ENCODE assay signal across 10 cellular contexts in the genomic region with DNA sequence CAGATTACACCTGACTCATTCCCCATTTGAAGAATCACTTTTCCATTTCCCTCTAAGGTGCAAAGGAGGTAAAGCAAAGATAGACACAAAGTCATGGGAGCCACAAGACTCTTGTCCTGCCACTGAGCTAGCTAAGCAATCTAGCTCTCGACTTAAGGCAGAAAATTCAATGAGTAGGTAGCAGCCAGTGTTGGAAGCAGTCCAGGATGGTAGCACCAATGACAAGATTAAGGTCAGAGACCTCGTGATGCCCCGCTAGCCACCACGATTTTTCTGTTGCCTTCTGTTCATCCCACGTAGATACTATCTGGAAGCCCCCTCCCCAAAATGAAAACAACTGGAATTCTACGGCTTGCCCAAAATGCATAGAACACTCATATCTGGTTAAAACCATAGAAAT. TPM values are rescaled to one million over a fixed set of nuclear protein-coding genes. Genes with fewer than 3 reads are reported as not detected.
A peak's percentile ranks its signal among the peaks of the same experiment; 100 is the strongest.
DNase-seq lines count a peak whose midpoint lies in the region; TF ChIP-seq lines count a peak whose summit lies in the region.
"Had no signal": no experiment of that assay in that cellular context is flagged by ENCODE, and none has a peak within 500 bp of the region (broad histone marks: within the 10 kb centered on the region; RNA-seq: fewer than 3 reads in every experiment).

No MANE protein-coding gene starts in this region.

- peaks cover 30% of the 10 kb centered on the region for H3K4me1 ChIP-seq in osteoblast (ENCODE audit: insufficient read depth, low read length)

- H3K27ac Mint-ChIP-seq in Calu3 (ENCODE audit: unreplicated experiment): no peak overlapping the region

- peaks cover 18% of the 10 kb centered on the region for H3K4me1 Mint-ChIP-seq in Calu3 (ENCODE audit: low read depth, unreplicated experiment)

- no peaks in the 10 kb centered on the region for H3K27me3 Mint-ChIP-seq in Calu3 (ENCODE audit: unreplicated experiment)

- no peaks in the 10 kb centered on the region for H3K27me3 ChIP-seq in dorsolateral prefrontal cortex
- no peaks in the 10 kb centered on the region for H3K27me3 ChIP-seq in osteoblast (ENCODE audit: insufficient read depth, low read length)

- peaks cover 24% of the 10 kb centered on the region for H3K36me3 ChIP-seq in osteoblast (ENCODE audit: insufficient read depth, low read length)

- intact Hi-C loops in Calu3 (cut with micrococcal nuclease; ENCODE audit: unreplicated experiment): loop anchor here (5.0 kb wide), 1 partner anchor 132 kb away; no protein-coding TSS in a partner anchor
- intact Hi-C loops in dorsolateral prefrontal cortex (cut with DNase I): loop anchor here (5.0 to 10.0 kb wide), 3 partner anchors 47 to 147 kb away; no protein-coding TSS in a partner anchor

- peak overlapping the region; percentile 83 for H3K4me3 Mint-ChIP-seq in Calu3 (ENCODE audit: low read depth, unreplicated experiment)

- no peaks in the 10 kb centered on the region for H3K9me3 Mint-ChIP-seq in Calu3 (ENCODE audit: low read depth, unreplicated experiment)

- no peaks in the 10 kb centered on the region for H3K9me3 ChIP-seq in osteoblast (ENCODE audit: low read depth, low read length)

- DNase-seq in Calu3 (no peak), NB4 (ENCODE audit: low read depth) (no peak), dorsolateral prefrontal cortex (no peak), osteoblast (ENCODE audit: insufficient read length, low spot score, missing footprints) (no peak), 8988T (no peak), kidney glomerular epithelial cell (lab: John Stamatoyannopoulos, UW) (no peak), NCI-H2029 (lab: John Stamatoyannopoulos, UW) (no peak), GDM1 (lab: John Stamatoyannopoulos, UW) (no peak)

- peak overlapping the region; percentile 91 for H3K4me2 ChIP-seq in osteoblast (ENCODE audit: insufficient read depth, low read length)

- H2AFZ ChIP-seq in osteoblast (ENCODE audit: low read length): no peak overlapping the region

- CTCF ChIA-PET in Calu3 (lab: Charles Lee): interaction anchor here (0.6 kb wide), 1 partner anchor 502 kb away, joined by 6 read pairs; no protein-coding TSS in a partner anchor

- TF ChIP-seq POLR2A in NB4 (IDR thresholded peaks at IDR 0.05; ENCODE audit: extremely low read depth, insufficient read length): no peak

- TF ChIP-seq CTCF in Calu3 (IDR thresholded peaks at IDR 0.05; ENCODE audit: unreplicated experiment) (no peak), NB4 (IDR thresholded peaks at IDR 0.05; ENCODE audit: low read depth, low read length) (no peak), dorsolateral prefrontal cortex (IDR thresholded peaks at IDR 0.05 in 54 of 56, conservative IDR thresholded peaks at IDR 0.05 in 2 of 56; ENCODE audit: low read depth in 1 of 56, partially characterized antibody in 56 of 56) (no peak), osteoblast (IDR thresholded peaks at IDR 0.05; ENCODE audit: extremely low read depth, low read depth, low read length) (no peak)

- peak overlapping the region; percentile 84 for H3K4me3 ChIP-seq in NB4 (ENCODE audit: low read depth, low read length)
- peak overlapping the region in 56 of 59 donors; percentile 64 to 99 (median 86) for H3K4me3 ChIP-seq in dorsolateral prefrontal cortex
- H3K4me3 ChIP-seq in osteoblast (ENCODE audit: insufficient read depth, low read length): peak overlapping the region; percentile 95

- H4K20me1 ChIP-seq in osteoblast (ENCODE audit: insufficient read depth, low read length): peaks cover 16% of the 10 kb centered on the region

- H3K27ac ChIP-seq in dorsolateral prefrontal cortex (peak overlapping the region in 24 of 59 donors; percentile 5 to 97 (median 90)), osteoblast (ENCODE audit: low read depth, low read length) (no peak overlapping the region)

- peaks cover 38% of the 10 kb centered on the region for H3K36me3 Mint-ChIP-seq in Calu3 (ENCODE audit: insufficient read depth, unreplicated experiment)

- BruUV-seq in Calu3 (replicated peaks; lab: Mats Ljungman, UMichigan): no TSS peak

- peaks cover 36% of the 10 kb centered on the region for H3K79me2 ChIP-seq in osteoblast (ENCODE audit: insufficient read depth, low read length)

RNA-seq across cellular contexts. Expression of gene VAMP1, which starts 1.4 kb away (rescaled TPM):
- total RNA-seq in Calu3 (2022) (5.0 and 7.4 TPM in 2 replicates), dorsolateral prefrontal cortex (100 to 1,000 TPM in 118 of 120 experiments, 10 to 100 TPM in 2; 90.3 to 464 (median 220) TPM), osteoblast (6.5 and 9.1 TPM in 2 replicates)

RNA-seq across cellular contexts. Expression of gene TAPBPL, which starts 17.2 kb away (rescaled TPM):
- 28.0 and 32.7 TPM in 2 replicates for total RNA-seq in Calu3 (2022)
- 10 to 100 TPM in 78 of 120 experiments, 1 to 10 TPM in 42; 4.2 to 19.6 (median 11.2) TPM for total RNA-seq in dorsolateral prefrontal cortex
- total RNA-seq in osteoblast: 11.8 and 13.8 TPM in 2 replicates

RNA-seq across cellular contexts. Expression of gene MRPL51, which starts 24.0 kb away (rescaled TPM):
- total RNA-seq in Calu3 (2022): 213 and 220 TPM in 2 replicates
- total RNA-seq in dorsolateral prefrontal cortex: 100 to 1,000 TPM in 107 of 120 experiments, 10 to 100 TPM in 13; 81.0 to 147 (median 117) TPM
- total RNA-seq in osteoblast: 58.3 and 68.8 TPM in 2 replicates

RNA-seq across cellular contexts. Expression of gene CD27, which starts 24.3 kb away (rescaled TPM):
- total RNA-seq in Calu3 (2022) (not detected in 2 replicates), dorsolateral prefrontal cortex (under 1 TPM in 10 of 120 experiments, not detected in 110; 0.39 to 0.79 (median 0.63) TPM), osteoblast (not detected in 2 replicates)
- total RNA-seq: lung microvascular endothelial cell, SK-MEL-5 had no signal

RNA-seq across cellular contexts. Expression of gene NCAPD2, which starts 24.8 kb away (rescaled TPM):
- 78.0 and 94.7 TPM in 2 replicates for total RNA-seq in Calu3 (2022)
- total RNA-seq in dorsolateral prefrontal cortex: 10 to 100 TPM; 10.2 to 44.7 (median 21.8) TPM
- 19.4 and 21.0 TPM in 2 replicates for total RNA-seq in osteoblast
